23 cellular contexts compared by ENCODE assay signal in genomic region chr9:130518943-130519772, GRCh38.
DNase-seq lines count a peak whose midpoint lies in the region; ATAC-seq, FAIRE-seq and TF ChIP-seq lines count a peak whose summit lies in the region.
"Had no signal": no experiment of that assay in that cellular context is flagged by ENCODE, and none has a peak within 500 bp of the region (broad histone marks: within the 10 kb centered on the region; RNA-seq: fewer than 3 reads in every experiment).

No MANE protein-coding gene starts in this region.

- in situ Hi-C loops in HepG2 (cut with HindIII; ENCODE audit: extremely low pct_ligation_motif_present, low pct_unique_long_range_greater_than_20kb), result no loop called here

- peak; percentile 31 for DNase-seq in ELF-1 (ENCODE audit: low read depth, low spot score)
- DNase-seq in NCI-H524 (lab: John Stamatoyannopoulos, UW), result peak; percentile 74 to 75
- DNase-seq in HepG2 (ENCODE audit: low spot score), result no peak
- DNase-seq in activated gamma-delta T cell (lab: John Stamatoyannopoulos, UW), result no peak
- no peak for DNase-seq in frontal cortex (ENCODE audit: low spot score in 2 of 2)
- DNase-seq: activated CD4-positive, alpha-beta T cell treated with anti-CD3 and anti-CD28 coated beads for 48 hours; activated T-cell treated with anti-CD3 and anti-CD28 coated beads, Interleukin-2, amount 50 U/mL, for 72 hours; CD8-positive, alpha-beta T cell; DND-41; heart right ventricle; Kasumi-1; natural killer cell; NCI-H1048; PC-3; SHP77 treated with DMSO at 0.1 percent for 48 hours had no signal

- peak; percentile 53 for TF ChIP-seq CTCF in HepG2 (CRISPR knock-in tag; IDR thresholded peaks at IDR 0.05)

- TF ChIP-seq EP300 in HepG2 (IDR thresholded peaks at IDR 0.05; ENCODE audit: low read depth in 2 of 2, low read length in 2 of 2) (no peak), HepG2 (CRISPR knock-in tag; IDR thresholded peaks at IDR 0.05; ENCODE audit: borderline replicate concordance) (no peak)

- intact Hi-C loops in HepG2 (cut with micrococcal nuclease; ENCODE audit: unreplicated experiment), result no loop called here

- WGBS in HepG2 (ENCODE audit: low lambda C conversion rate), result 32% methylated on average over 24 of the region's 24 CpGs

- no peak overlapping the region for H3K4me3 ChIP-seq in BLaER1 treated with 17β-estradiol and CSF1 and Interleukin-3, amounts not matched to agents 10 nM and 100 nM
- H3K4me3 ChIP-seq in HepG2 (replicated peaks in 1 of 3; ENCODE audit: insufficient read depth in 1 of 3, low read depth in 2 of 3, low read length in 3 of 3), result no peak overlapping the region
- H3K4me3 ChIP-seq: cardiac muscle cell, heart right ventricle, suprapubic skin, vagina had no signal

- no peaks in the 10 kb centered on the region for H3K27me3 ChIP-seq in BLaER1 treated with 17β-estradiol and CSF1 and Interleukin-3, amounts not matched to agents 10 nM and 100 nM
- peaks cover 3 to 14% of the 10 kb centered on the region in 2 experiments; a peak in 4 of 5 replicates for H3K27me3 ChIP-seq in HepG2 (ENCODE audit: control insufficient read depth in 1 of 2, insufficient read depth in 2 of 2, low read length in 2 of 2)
- H3K27me3 ChIP-seq: cardiac muscle cell, vagina had no signal

- 0 out of 22 replicates have a peak, but pooled peaks cover 0 to 5% (median 0%) of the 10 kb centered on the region in 11 experiments for H3K9me3 ChIP-seq in BLaER1 treated with 17β-estradiol and CSF1 and Interleukin-3, amounts not matched to agents 10 nM and 100 nM (replicated peaks in 1 of 11)
- H3K9me3 ChIP-seq in HepG2 (ENCODE audit: low read length), result no peaks in the 10 kb centered on the region
- H3K9me3 ChIP-seq: heart right ventricle, suprapubic skin, vagina had no signal

- H3K9ac ChIP-seq in BLaER1 treated with 17β-estradiol and CSF1 and Interleukin-3, amounts not matched to agents 10 nM and 100 nM, result 0 out of 22 replicates have a peak overlapping the region, but pooled peaks of 1 of the 11 experiments have one; percentile 2
- H3K9ac ChIP-seq in HepG2 (ENCODE audit: insufficient read depth, low read depth, low read length), result no peak overlapping the region
- H3K9ac ChIP-seq: parathyroid adenoma had no signal

- no peaks in the 10 kb centered on the region for H4K20me1 ChIP-seq in BLaER1 treated with 17β-estradiol and CSF1 and Interleukin-3, amounts not matched to agents 10 nM and 100 nM
- H4K20me1 ChIP-seq in HepG2 (ENCODE audit: insufficient read depth, low read length), result no peaks in the 10 kb centered on the region

- ATAC-seq in HepG2, result peak; percentile 76
- no peak for ATAC-seq in HG03095 (IDR thresholded peaks at IDR 0.05; ENCODE audit: unreplicated experiment)
- ATAC-seq: activated T-cell treated with anti-CD3 and anti-CD28 coated beads, Interleukin-2, amount 50 U/mL, for 72 hours; CD8-positive, alpha-beta T cell; natural killer cell; PC-3 had no signal

- H3K36me3 ChIP-seq in BLaER1 treated with 17β-estradiol and CSF1 and Interleukin-3, amounts not matched to agents 10 nM and 100 nM, result no peaks in the 10 kb centered on the region
- no peaks in the 10 kb centered on the region for H3K36me3 ChIP-seq in HepG2 (replicated peaks in 1 of 2; ENCODE audit: control insufficient read depth in 1 of 2, insufficient read depth in 2 of 2, low read length in 2 of 2)
- H3K36me3 ChIP-seq: cardiac muscle cell, heart right ventricle, suprapubic skin, vagina had no signal

- H3K4me2 ChIP-seq in BLaER1 treated with 17β-estradiol and CSF1 and Interleukin-3, amounts not matched to agents 10 nM and 100 nM, result peak overlapping the region in 8 of 11 experiments; percentile 34 to 60 (median 42); a peak in 14 of 22 replicates
- peak overlapping the region; percentile 20; the same call in 1 of the 2 replicates for H3K4me2 ChIP-seq in HepG2 (ENCODE audit: low read depth, low read length)

- no TSS peak for BruUV-seq in HepG2 (replicated peaks; lab: Mats Ljungman, UMichigan)

- POLR2A ChIA-PET in HepG2 (lab: Yijun Ruan, JAX), result interaction anchor here (1.0 to 3.7 kb wide), 2 partner anchors 18 to 20 kb away, joined by 3 to 21 read pairs; no protein-coding TSS in a partner anchor

- TF ChIP-seq RAD21 in HepG2 (CRISPR knock-in tag; IDR thresholded peaks at IDR 0.05), result peak; percentile 48; the same call in 1 of the 2 replicates

- no peak for FAIRE-seq in HepG2 (lab: Jason Lieb, UNC)
- no peak for FAIRE-seq in frontal cortex (lab: Jason Lieb, UNC)
- FAIRE-seq: GM12892 had no signal

- TF ChIP-seq POLR2A in HepG2 (IDR thresholded peaks at IDR 0.05; ENCODE audit: insufficient read depth in 1 of 2, low read depth in 2 of 2, low read length in 2 of 2), result no peak

- CTCF ChIA-PET in HepG2 (lab: Yijun Ruan, JAX; ENCODE audit: low intra/inter-chr PET ratio, low total read pairs), result no interaction called here

- H3K79me2 ChIP-seq in HepG2 (ENCODE audit: insufficient read depth, low read length), result no peaks in the 10 kb centered on the region
- H3K79me2 ChIP-seq: parathyroid adenoma had no signal

- no peak overlapping the region for H2AFZ ChIP-seq in HepG2 (ENCODE audit: low read length)
- H2AFZ ChIP-seq: parathyroid adenoma had no signal

- peak overlapping the region in 1 of 11 experiments; percentile 25; a peak in 1 of 22 replicates for H3K27ac ChIP-seq in BLaER1 treated with 17β-estradiol and CSF1 and Interleukin-3, amounts not matched to agents 10 nM and 100 nM
- no peak overlapping the region for H3K27ac ChIP-seq in HepG2 (ENCODE audit: extremely low read length, insufficient read depth, low read length)
- H3K27ac ChIP-seq: cardiac muscle cell, epithelial cell of prostate, heart right ventricle, parathyroid adenoma, suprapubic skin, vagina had no signal

- H3K4me1 ChIP-seq in BLaER1 treated with 17β-estradiol and CSF1 and Interleukin-3, amounts not matched to agents 10 nM and 100 nM, result peaks cover 8 to 21% (median 15%) of the 10 kb centered on the region in 10 experiments; a peak in 18 of 20 replicates
- peaks cover 25% of the 10 kb centered on the region for H3K4me1 ChIP-seq in HepG2 (ENCODE audit: insufficient read depth, low read length)
- H3K4me1 ChIP-seq: heart right ventricle, parathyroid adenoma, suprapubic skin, vagina had no signal

TF ChIP-seq in HepG2, 621 proteins besides CTCF, POLR2A, EP300 and RAD21 (continues in another document):
- TF ChIP-seq AGO1 (IDR thresholded peaks at IDR 0.05; ENCODE audit: low read depth, low read length, poor library complexity, severe bottlenecking) (no peak), ZNF441 (CRISPR knock-in tag; IDR thresholded peaks at IDR 0.05; ENCODE audit: borderline replicate concordance) (no peak), ZNF431 (CRISPR knock-in tag; IDR thresholded peaks at IDR 0.05; ENCODE audit: borderline replicate concordance, low read depth) (no peak), ZSCAN31 (CRISPR knock-in tag; IDR thresholded peaks at IDR 0.05; ENCODE audit: low read depth) (no peak), ZNF768 (CRISPR knock-in tag; IDR thresholded peaks at IDR 0.05) (0 out of 2 replicates have a peak, but pooled peaks have one; percentile 12), ZHX2 (IDR thresholded peaks at IDR 0.05; ENCODE audit: low read depth) (no peak), ZHX2 (CRISPR knock-in tag; IDR thresholded peaks at IDR 0.05; ENCODE audit: borderline replicate concordance) (no peak), SP4 (CRISPR knock-in tag; IDR thresholded peaks at IDR 0.05) (no peak)

Comparison
In these comparisons a context has a peak if more than half of its experiments do, and no peak if none do; other contexts are left out.
1. DNase-seq: peak in ELF-1 (single experiment) and NCI-H524 (2 of 2); none in HepG2 (single experiment), activated gamma-delta T cell (single experiment) and frontal cortex (0 of 2).